18 cellular contexts compared by ENCODE assay signal in genomic region chr20:50092436-50092835, GRCh38. TPM values are rescaled to one million over a fixed set of nuclear protein-coding genes. Genes with fewer than 3 reads are reported as not detected.
DNase-seq lines count a peak whose midpoint lies in the region; ATAC-seq, FAIRE-seq and TF ChIP-seq lines count a peak whose summit lies in the region.
"Had no signal": no experiment of that assay in that cellular context is flagged by ENCODE, and none has a peak within 500 bp of the region (broad histone marks: within the 10 kb centered on the region; RNA-seq: fewer than 3 reads in every experiment).

No MANE protein-coding gene starts in this region.

- H3K27me3 ChIP-seq in K562 (ENCODE audit: control insufficient read depth in 2 of 2, insufficient read depth in 2 of 2, low read length in 2 of 2): no peaks in the 10 kb centered on the region
- no peaks in the 10 kb centered on the region for H3K27me3 ChIP-seq in HepG2 (ENCODE audit: control insufficient read depth in 1 of 2, insufficient read depth in 2 of 2, low read length in 2 of 2)
- H3K27me3 ChIP-seq: vagina had no signal

- H3K4me2 ChIP-seq in K562 (ENCODE audit: insufficient read depth, low read length): no peak overlapping the region
- no peak overlapping the region for H3K4me2 ChIP-seq in HepG2 (ENCODE audit: low read depth, low read length)

- BruUV-seq in K562 (replicated peaks; lab: Mats Ljungman, UMichigan): TSS peak; percentile 20
- TSS peak; percentile 27 for BruUV-seq in HepG2 (replicated peaks; lab: Mats Ljungman, UMichigan)

- peaks cover 46 to 51% of the 10 kb centered on the region in 2 donors for H3K4me1 Mint-ChIP-seq in natural killer cell
- peaks cover 52 to 61% of the 10 kb centered on the region in 2 donors for H3K4me1 Mint-ChIP-seq in natural killer cell treated with Interleukin-12 subunit alpha and Interleukin-12 subunit beta and Interleukin-15 and Interleukin-18, amount 100 ng/mL, for 72 hours (ENCODE audit: low read depth in 2 of 2)

- intact Hi-C loops in natural killer cell (cut with micrococcal nuclease) (no loop called here), K562 (cut with micrococcal nuclease) (no loop called here), HepG2 (cut with micrococcal nuclease; ENCODE audit: unreplicated experiment) (no loop called here)

- H3K36me3 ChIP-seq in K562 (ENCODE audit: control insufficient read depth, insufficient read depth, low read length): peaks cover 84% of the 10 kb centered on the region
- H3K36me3 ChIP-seq in HepG2 (replicated peaks in 1 of 2; ENCODE audit: control insufficient read depth in 1 of 2, insufficient read depth in 2 of 2, low read length in 2 of 2): peaks cover 39 to 75% of the 10 kb centered on the region in 2 experiments

- H3K79me2 ChIP-seq in K562 (ENCODE audit: control insufficient read depth, insufficient read depth, low read length) (peaks cover 69% of the 10 kb centered on the region), HepG2 (ENCODE audit: insufficient read depth, low read length) (peaks cover 55% of the 10 kb centered on the region)

- TF ChIP-seq POLR2A in K562 (conservative IDR thresholded peaks at IDR 0.05) (no peak), HepG2 (IDR thresholded peaks at IDR 0.05; ENCODE audit: insufficient read depth in 1 of 2, low read depth in 2 of 2, low read length in 2 of 2) (no peak)

- peaks cover 7% of the 10 kb centered on the region for H3K9me1 ChIP-seq in K562 (ENCODE audit: control insufficient read depth, insufficient read depth, low read length)

- H3K36me3 Mint-ChIP-seq in natural killer cell: peaks cover 16% of the 10 kb centered on the region
- peaks cover 27% of the 10 kb centered on the region for H3K36me3 Mint-ChIP-seq in natural killer cell treated with Interleukin-12 subunit alpha and Interleukin-12 subunit beta and Interleukin-15 and Interleukin-18, amount 100 ng/mL, for 72 hours

- no peak for FAIRE-seq in K562 (lab: Jason Lieb, UNC)
- FAIRE-seq in HepG2 (lab: Jason Lieb, UNC): no peak
- no peak for FAIRE-seq in D721Med (lab: Jason Lieb, UNC)
- FAIRE-seq: H1 had no signal

- no peak overlapping the region for H2AFZ ChIP-seq in K562 (ENCODE audit: low read depth, low read length)
- H2AFZ ChIP-seq in HepG2 (ENCODE audit: low read length): no peak overlapping the region

- DNase-seq in natural killer cell (no peak), K562 (ENCODE audit: extremely low read depth in 1 of 4, low spot score in 3 of 4) (no peak), HepG2 (ENCODE audit: low spot score) (no peak), NCI-H1092 (lab: John Stamatoyannopoulos, UW) (no peak), D721Med (ENCODE audit: insufficient read length, low spot score) (no peak), NCI-H510A (lab: John Stamatoyannopoulos, UW) (no peak), hypothalamus (lab: John Stamatoyannopoulos, UW) (no peak)
- DNase-seq in natural killer cell treated with Interleukin-12 subunit alpha and Interleukin-12 subunit beta and Interleukin-15 and Interleukin-18, amount 100 ng/mL, for 72 hours (ENCODE audit: low spot score): no peak
- DNase-seq: ACHN; activated CD4-positive, alpha-beta T cell treated with anti-CD3 and anti-CD28 coated beads for 36 hours; activated T-cell treated with anti-CD3 and anti-CD28 coated beads for 4 hours; EL; foreskin fibroblast; NCI-H345; stimulated activated naive CD8-positive, alpha-beta T cell treated with anti-CD3 and anti-CD28 coated beads, Interleukin-15, amount 100 ng/mL, for 72 hours had no signal

- no peak for TF ChIP-seq EP300 in K562 (IDR thresholded peaks at IDR 0.05; ENCODE audit: low read length)
- no peak for TF ChIP-seq EP300 in HepG2 (IDR thresholded peaks at IDR 0.05; ENCODE audit: low read depth in 2 of 2, low read length in 2 of 2)
- TF ChIP-seq EP300 in HepG2 (CRISPR knock-in tag; IDR thresholded peaks at IDR 0.05; ENCODE audit: borderline replicate concordance): no peak

- no peak overlapping the region for H3K9ac ChIP-seq in K562 (ENCODE audit: insufficient read depth in 1 of 2, low read depth in 2 of 2, low read length in 2 of 2)
- H3K9ac ChIP-seq in HepG2 (ENCODE audit: insufficient read depth, low read depth, low read length): no peak overlapping the region

- in situ Hi-C loops in K562 (cut with MboI) (no loop called here), HepG2 (cut with HindIII; ENCODE audit: extremely low pct_ligation_motif_present, low pct_unique_long_range_greater_than_20kb) (no loop called here)

- H3K27ac ChIP-seq in K562 (ENCODE audit: extremely low read depth, low read depth, low read length) (no peak overlapping the region), HepG2 (ENCODE audit: extremely low read length, insufficient read depth, low read length) (no peak overlapping the region)
- H3K27ac ChIP-seq: SK-N-MC, vagina had no signal

- no peaks in the 10 kb centered on the region for H3K9me3 Mint-ChIP-seq in natural killer cell
- no peaks in the 10 kb centered on the region for H3K9me3 Mint-ChIP-seq in natural killer cell treated with Interleukin-12 subunit alpha and Interleukin-12 subunit beta and Interleukin-15 and Interleukin-18, amount 100 ng/mL, for 72 hours
- H3K9me3 Mint-ChIP-seq: stimulated activated naive CD8-positive, alpha-beta T cell treated with anti-CD3 and anti-CD28 coated beads, Interleukin-15, amount 100 ng/mL, for 72 hours had no signal

- H3K4me3 Mint-ChIP-seq in natural killer cell: no peak overlapping the region
- no peak overlapping the region for H3K4me3 Mint-ChIP-seq in natural killer cell treated with Interleukin-12 subunit alpha and Interleukin-12 subunit beta and Interleukin-15 and Interleukin-18, amount 100 ng/mL, for 72 hours
- H3K4me3 Mint-ChIP-seq: activated CD4-positive, alpha-beta T cell treated with anti-CD3 and anti-CD28 coated beads for 36 hours; stimulated activated naive CD8-positive, alpha-beta T cell treated with anti-CD3 and anti-CD28 coated beads, Interleukin-15, amount 100 ng/mL, for 72 hours had no signal

- CTCF ChIA-PET in K562 (lab: Yijun Ruan, JAX; ENCODE audit: low intra/inter-chr PET ratio): no interaction called here
- CTCF ChIA-PET in HepG2 (lab: Yijun Ruan, JAX; ENCODE audit: low intra/inter-chr PET ratio, low total read pairs): no interaction called here

- TF ChIP-seq RAD21 in K562 (CRISPR knock-in tag; conservative IDR thresholded peaks at IDR 0.05 in 1 of 2, IDR thresholded peaks at IDR 0.05 in 1 of 2) (no peak), HepG2 (CRISPR knock-in tag; IDR thresholded peaks at IDR 0.05) (no peak)

- ATAC-seq in natural killer cell (no peak), K562 (no peak), HepG2 (no peak)
- no peak for ATAC-seq in natural killer cell treated with Interleukin-12 subunit alpha and Interleukin-12 subunit beta and Interleukin-15 and Interleukin-18, amount 100 ng/mL, for 72 hours
- ATAC-seq: activated CD4-positive, alpha-beta T cell treated with anti-CD3 and anti-CD28 coated beads for 36 hours; stimulated activated naive CD8-positive, alpha-beta T cell treated with anti-CD3 and anti-CD28 coated beads, Interleukin-15, amount 100 ng/mL, for 72 hours had no signal

- H3K9me3 ChIP-seq in K562 (replicated peaks; ENCODE audit: control insufficient read depth, insufficient read depth, low read depth, low read length) (no peaks in the 10 kb centered on the region), HepG2 (ENCODE audit: low read length) (no peaks in the 10 kb centered on the region)
- H3K9me3 ChIP-seq: vagina had no signal

- H3K27ac Mint-ChIP-seq in natural killer cell: peak overlapping the region; percentile 27 to 57
- peak overlapping the region in 1 of 2 donors; percentile 66 for H3K27ac Mint-ChIP-seq in natural killer cell treated with Interleukin-12 subunit alpha and Interleukin-12 subunit beta and Interleukin-15 and Interleukin-18, amount 100 ng/mL, for 72 hours

- 89% methylated on average over 4 of the region's 4 CpGs for WGBS in K562 (ENCODE audit: insufficient coverage, low coverage, missing lambda C conversion rate)
- WGBS in HepG2 (ENCODE audit: low lambda C conversion rate): 94% methylated on average over 4 of the region's 4 CpGs

- H4K20me1 ChIP-seq in K562 (replicated peaks; ENCODE audit: control insufficient read depth, insufficient read depth, low read length) (peaks cover 2% of the 10 kb centered on the region; the same call in 1 of the 2 replicates), HepG2 (ENCODE audit: insufficient read depth, low read length) (peaks cover 19% of the 10 kb centered on the region)

- peaks cover 0 to 14% of the 10 kb centered on the region in 2 experiments; a peak in 2 of 5 replicates for H3K4me1 ChIP-seq in K562 (replicated peaks in 1 of 2; ENCODE audit: control insufficient read depth in 2 of 2, insufficient read depth in 2 of 2, low read length in 2 of 2)
- peaks cover 11% of the 10 kb centered on the region for H3K4me1 ChIP-seq in HepG2 (ENCODE audit: insufficient read depth, low read length)

- TF ChIP-seq CTCF in natural killer cell (IDR thresholded peaks at IDR 0.05): no peak
- no peak for TF ChIP-seq CTCF in K562 (IDR thresholded peaks at IDR 0.05 in 2 of 3, conservative IDR thresholded peaks at IDR 0.05 in 1 of 3; ENCODE audit: insufficient read depth in 2 of 3, low read depth in 1 of 3, low read length in 3 of 3)
- TF ChIP-seq CTCF in HepG2 (CRISPR knock-in tag; IDR thresholded peaks at IDR 0.05): no peak
- no peak for TF ChIP-seq CTCF in D721Med (IDR thresholded peaks at IDR 0.05; ENCODE audit: insufficient read depth, missing control alignments)

- H3K4me3 ChIP-seq in K562: no peak overlapping the region
- H3K4me3 ChIP-seq in HepG2 (replicated peaks in 1 of 3; ENCODE audit: insufficient read depth in 1 of 3, low read depth in 2 of 3, low read length in 3 of 3): no peak overlapping the region
- H3K4me3 ChIP-seq: SK-N-MC, vagina had no signal

- no peaks in the 10 kb centered on the region for H3K27me3 Mint-ChIP-seq in natural killer cell (ENCODE audit: low read depth in 2 of 2)
- no peaks in the 10 kb centered on the region for H3K27me3 Mint-ChIP-seq in natural killer cell treated with Interleukin-12 subunit alpha and Interleukin-12 subunit beta and Interleukin-15 and Interleukin-18, amount 100 ng/mL, for 72 hours
- H3K27me3 Mint-ChIP-seq: activated CD4-positive, alpha-beta T cell treated with anti-CD3 and anti-CD28 coated beads for 36 hours; stimulated activated naive CD8-positive, alpha-beta T cell treated with anti-CD3 and anti-CD28 coated beads, Interleukin-15, amount 100 ng/mL, for 72 hours had no signal

- POLR2A ChIA-PET in K562 (lab: Yijun Ruan, JAX) (interaction anchor here (0.8 to 2.6 kb wide), 3 partner anchors 9 to 14 kb away, joined by 3 to 13 read pairs (median 4); no protein-coding TSS in a partner anchor), HepG2 (lab: Yijun Ruan, JAX) (interaction anchor here (1.7 kb wide), 1 partner anchor 16 kb away, joined by 3 read pairs; no protein-coding TSS in a partner anchor)

RNA-seq across cellular contexts. Expression of gene UBE2V1, which starts 20.5 kb away (rescaled TPM):
- 100 to 1,000 TPM; 194 to 238 (median 236) TPM for total RNA-seq in natural killer cell
- 100 to 1,000 TPM; 198 to 240 TPM for total RNA-seq in natural killer cell treated with Interleukin-12 subunit alpha and Interleukin-12 subunit beta and Interleukin-15 and Interleukin-18, amount 100 ng/mL, for 72 hours
- total RNA-seq in K562 (2011; cell fraction: chromatin; rRNA removed; ENCODE audit: low replicate concordance): 218 and 364 TPM in 2 replicates
- total RNA-seq in K562 (2011; cell fraction: nucleolus; rRNA removed): 115 and 134 TPM in 2 replicates
- 295 and 429 TPM in 2 replicates for total RNA-seq in K562 (2011; cell fraction: nucleoplasm; rRNA removed)
- total RNA-seq in K562 (2014; rRNA removed): 62.8 and 94.6 TPM in 2 replicates
- 93.0 and 107 TPM in 2 replicates for total RNA-seq in K562 (2014; rRNA removed; fragmentation: Illumina TruSeq; extraction: Trizol)
- total RNA-seq in K562 (2015; rRNA removed; fragmentation: Illumina TruSeq; extraction: Trizol): 93.5 and 94.9 TPM in 2 replicates
- total RNA-seq in K562 (2021): 113 and 119 TPM in 2 replicates
- polyA plus RNA-seq in K562 (2011; rRNA removed): 112 and 129 TPM in 2 replicates
- polyA plus RNA-seq in K562 (2011; cell fraction: cytosol; rRNA removed): 77.3 and 148 TPM in 2 replicates
- polyA plus RNA-seq in K562 (2011; cell fraction: nucleus; rRNA removed): 118 and 127 TPM in 2 replicates
- 139 and 160 TPM in 2 replicates for polyA plus RNA-seq in K562 (2012)
- 237 and 271 TPM in 2 replicates for polyA plus RNA-seq in K562 (2014; fragmentation: Illumina TruSeq; extraction: Trizol)
- 100 to 1,000 TPM; 145 to 357 TPM for polyA plus RNA-seq in K562 (2014; fragmentation: Nextera tagmentation; extraction: Ambion mirVana)
- 146 and 170 TPM in 2 replicates for polyA plus RNA-seq in K562 (2014; rRNA removed)
- polyA minus RNA-seq in K562 (2011; rRNA and poly(A)+ RNA removed): 132 and 142 TPM in 2 replicates
- polyA minus RNA-seq in K562 (2011; cell fraction: cytosol; rRNA and poly(A)+ RNA removed): 41.7 and 44.1 TPM in 2 replicates
- polyA minus RNA-seq in K562 (2011; cell fraction: nucleus; rRNA and poly(A)+ RNA removed): 67.2 and 111 TPM in 2 replicates
- 81.3 and 85.1 TPM in 2 replicates for total RNA-seq in HepG2 (2016; rRNA removed; fragmentation: Illumina TruSeq; extraction: Trizol)
- total RNA-seq in HepG2 (2016; cell fraction: cytosol; rRNA removed; fragmentation: Illumina TruSeq; extraction: Trizol; ENCODE audit: low read depth): 39.8 and 41.0 TPM in 2 replicates
- 75.7 and 82.4 TPM in 2 replicates for total RNA-seq in HepG2 (2016; cell fraction: insoluble cytoplasmic fraction; rRNA removed; fragmentation: Illumina TruSeq; extraction: Trizol)
- total RNA-seq in HepG2 (2016; cell fraction: membrane; rRNA removed; fragmentation: Illumina TruSeq; extraction: Trizol): 77.9 and 85.1 TPM in 2 replicates
- 90.9 and 96.1 TPM in 2 replicates for total RNA-seq in HepG2 (2016; cell fraction: nucleus; rRNA removed; fragmentation: Illumina TruSeq; extraction: Trizol)
- polyA plus RNA-seq in HepG2 (2011; rRNA removed): 102 and 132 TPM in 2 replicates
- 86.6 and 115 TPM in 2 replicates for polyA plus RNA-seq in HepG2 (2011; cell fraction: cytosol; rRNA removed)
- polyA plus RNA-seq in HepG2 (2011; cell fraction: nucleus; rRNA removed): 112 and 127 TPM in 2 replicates
- 131 and 175 TPM in 2 replicates for polyA plus RNA-seq in HepG2 (2012)
- 88.5 and 88.7 TPM in 2 replicates for polyA plus RNA-seq in HepG2 (2016; cell fraction: cytosol; fragmentation: Illumina TruSeq; extraction: Trizol; ENCODE audit: low read depth)
- 203 and 260 TPM in 2 replicates for polyA plus RNA-seq in HepG2 (2016; cell fraction: insoluble cytoplasmic fraction; fragmentation: Illumina TruSeq; extraction: Trizol; ENCODE audit: low read depth)
- 179 and 185 TPM in 2 replicates for polyA plus RNA-seq in HepG2 (2016; cell fraction: membrane; fragmentation: Illumina TruSeq; extraction: Trizol; ENCODE audit: low read depth)
- 152 and 171 TPM in 2 replicates for polyA plus RNA-seq in HepG2 (2016; cell fraction: nucleus; fragmentation: Illumina TruSeq; extraction: Trizol; ENCODE audit: insufficient read depth, low read depth)
- polyA minus RNA-seq in HepG2 (2011; rRNA and poly(A)+ RNA removed; ENCODE audit: low replicate concordance): 54.3 and 62.1 TPM in 2 replicates
- polyA minus RNA-seq in HepG2 (2011; cell fraction: cytosol; rRNA and poly(A)+ RNA removed): 50.5 and 51.3 TPM in 2 replicates
- polyA minus RNA-seq in HepG2 (2011; cell fraction: nucleus; rRNA and poly(A)+ RNA removed): 273 and 299 TPM in 2 replicates
